ENCODE assay signal across 8 cellular contexts in the genomic region with DNA sequence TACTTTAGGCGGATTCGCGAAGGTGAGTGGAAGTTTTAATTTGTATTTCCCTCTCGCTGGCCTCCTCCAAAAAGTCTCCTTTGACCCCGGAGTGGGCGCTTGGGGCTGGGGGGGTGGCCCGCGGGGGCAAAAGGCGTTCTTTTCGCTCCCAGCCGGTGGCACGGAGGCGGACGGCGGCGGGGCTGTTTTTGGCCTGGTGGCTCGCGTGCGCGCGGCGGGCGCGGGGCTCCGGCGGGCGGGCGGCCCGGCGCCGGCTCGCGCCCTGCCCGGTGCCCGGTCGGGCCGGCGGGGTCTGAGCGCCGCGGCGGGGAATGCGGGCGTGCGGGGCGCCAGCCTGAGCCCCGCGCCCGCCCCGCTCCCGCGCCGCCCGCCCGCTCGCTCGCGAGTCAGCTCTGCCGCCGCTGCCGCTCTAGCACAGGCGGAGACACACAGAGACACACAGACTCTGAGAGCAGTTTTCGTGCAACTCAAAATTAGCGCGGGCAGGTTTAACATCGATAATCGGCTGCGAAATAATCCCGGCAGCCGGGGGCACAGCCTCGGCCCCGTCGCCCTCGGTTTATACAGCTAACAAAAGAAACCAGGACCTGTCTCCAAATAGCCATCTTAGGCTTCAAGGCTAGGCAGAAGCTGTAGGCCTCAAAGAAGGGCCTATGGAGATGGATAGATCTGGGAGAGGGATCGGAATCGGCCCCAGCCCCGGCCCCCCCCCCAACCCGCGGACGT. TPM values are rescaled to one million over a fixed set of nuclear protein-coding genes. Genes with fewer than 3 reads are reported as not detected.
DNase-seq lines count a peak whose midpoint lies in the region; ATAC-seq and TF ChIP-seq lines count a peak whose summit lies in the region.

No MANE protein-coding gene starts in this region.

- H3K4me2 ChIP-seq in KMS-11: peak overlapping the region; percentile 57

- peak overlapping the region; percentile 99 for H3K9ac ChIP-seq in KMS-11

- 0 to 1% (median 1%) methylated on average over 17 to 80 of the region's 80 CpGs for WGBS in adrenal gland, 4 donors
- WGBS in urinary bladder: under 1% methylated on average over 78 of the region's 80 CpGs

- peaks cover 7% of the 10 kb centered on the region for H3K36me3 Mint-ChIP-seq in progenitor cell of endocrine pancreas (ENCODE audit: insufficient read depth)

- H3K36me3 ChIP-seq in KMS-11 (ENCODE audit: insufficient read depth): no peaks in the 10 kb centered on the region
- H3K36me3 ChIP-seq in adrenal gland (replicated peaks in 1 of 2): no peaks in the 10 kb centered on the region
- H3K36me3 ChIP-seq in urinary bladder (ENCODE audit: insufficient read depth): no peaks in the 10 kb centered on the region

- no peaks in the 10 kb centered on the region for H3K27me3 Mint-ChIP-seq in progenitor cell of endocrine pancreas

- peak overlapping the region; percentile 34 for H2AFZ ChIP-seq in KMS-11 (ENCODE audit: low read depth)

- no peaks in the 10 kb centered on the region for H3K9me3 Mint-ChIP-seq in progenitor cell of endocrine pancreas (ENCODE audit: low read depth)

- H3K27me3 ChIP-seq in KMS-11 (ENCODE audit: insufficient read depth, low read depth) (no peaks in the 10 kb centered on the region), adrenal gland (no peaks in the 10 kb centered on the region)

- H3K4me1 ChIP-seq in KMS-11 (ENCODE audit: low read depth, poor library complexity, severe bottlenecking): peaks cover 23% of the 10 kb centered on the region
- peaks cover 15 to 44% of the 10 kb centered on the region in 2 donors for H3K4me1 ChIP-seq in adrenal gland (replicated peaks in 1 of 2)
- no peaks in the 10 kb centered on the region for H3K4me1 ChIP-seq in urinary bladder (ENCODE audit: insufficient read depth)

- peak; percentile 24 for DNase-seq in DMS153 treated with DMSO at 0.1 percent for 48 hours (lab: John Stamatoyannopoulos, UW; ENCODE audit: unreplicated experiment)
- peak; percentile 67 for DNase-seq in SW480 (ENCODE audit: low spot score)
- DNase-seq in adrenal gland: peak; percentile 49 to 77 (median 52)
- peak; percentile 65 for DNase-seq in left ventricle myocardium superior
- DNase-seq in progenitor cell of endocrine pancreas (ENCODE audit: low spot score, unreplicated experiment): peak; percentile 34

- H3K4me3 ChIP-seq in KMS-11 (IDR thresholded peaks at IDR 0.05; ENCODE audit: insufficient read depth, low read depth, low read length) (no peak overlapping the region), adrenal gland (peak overlapping the region; percentile 11 to 93 (median 80)), urinary bladder (ENCODE audit: low read depth, low read length) (peak overlapping the region; percentile 95)

- peaks cover 25% of the 10 kb centered on the region for H3K4me1 Mint-ChIP-seq in progenitor cell of endocrine pancreas (ENCODE audit: low read depth)

- peak overlapping the region; percentile 97 for H3K4me3 Mint-ChIP-seq in progenitor cell of endocrine pancreas (ENCODE audit: low read depth)

- H3K79me2 ChIP-seq in KMS-11 (ENCODE audit: insufficient read depth, low read depth): peaks cover 81% of the 10 kb centered on the region

- H3K27ac Mint-ChIP-seq in progenitor cell of endocrine pancreas: peak overlapping the region; percentile 99

- peak in 1 of 2 donors; percentile 45 for TF ChIP-seq POLR2A in adrenal gland (IDR thresholded peaks at IDR 0.05)

- H3K9me3 ChIP-seq in adrenal gland (replicated peaks in 1 of 3): peaks cover 0 to 9% (median 0%) of the 10 kb centered on the region in 3 donors

- TF ChIP-seq CTCF in KMS-11 (conservative IDR thresholded peaks at IDR 0.05; ENCODE audit: low read depth, low read length) (no peak), adrenal gland (IDR thresholded peaks at IDR 0.05) (no peak), progenitor cell of endocrine pancreas (IDR thresholded peaks at IDR 0.05; ENCODE audit: unreplicated experiment) (no peak)

- no peaks in the 10 kb centered on the region for H4K20me1 ChIP-seq in KMS-11 (ENCODE audit: insufficient read depth)

- no peak for ATAC-seq in left ventricle myocardium superior
- no peak for ATAC-seq in GM18868 (IDR thresholded peaks at IDR 0.05; ENCODE audit: unreplicated experiment)

- intact Hi-C loops in adrenal gland (cut with DNase I): no loop called here
- intact Hi-C loops in left ventricle myocardium superior (cut with micrococcal nuclease): no loop called here

- peak overlapping the region; percentile 99 for H3K27ac ChIP-seq in KMS-11
- H3K27ac ChIP-seq in adrenal gland: peak overlapping the region; percentile 90 to 99 (median 98)
- peak overlapping the region; percentile 100 for H3K27ac ChIP-seq in urinary bladder (ENCODE audit: low read depth)

RNA-seq across cellular contexts. Expression of a gene that starts 0.8 kb away (rescaled TPM):
- 10 to 100 TPM; 16.5 to 27.2 (median 21.4) TPM for total RNA-seq in adrenal gland
- polyA plus RNA-seq in adrenal gland: 10 to 100 TPM in 2 of 3 donors, 1 to 10 TPM in 1; 7.9 to 12.0 (median 10.6) TPM
- total RNA-seq in left ventricle myocardium superior: 17.2 TPM
- total RNA-seq in progenitor cell of endocrine pancreas: 60.9 and 63.6 TPM in 2 replicates
- 77.4 TPM for total RNA-seq in urinary bladder
- 7.6 TPM for polyA plus RNA-seq in urinary bladder
